27 cellular contexts compared by ENCODE assay signal in genomic region chr11:31699066-31699465, GRCh38.
"Had no signal": no experiment of that assay in that cellular context is flagged by ENCODE, and none has a peak within 500 bp of the region (broad histone marks: within the 10 kb centered on the region; RNA-seq: fewer than 3 reads in every experiment).

No MANE protein-coding gene starts in this region.

- H3K27ac ChIP-seq: brain microvascular endothelial cell, esophagus muscularis mucosa, foreskin keratinocyte, gastrocnemius medialis, heart left ventricle, VCaP had no signal

- H3K4me3 ChIP-seq: esophagus muscularis mucosa, gastrocnemius medialis, heart left ventricle had no signal

- H3K36me3 ChIP-seq: brain microvascular endothelial cell, esophagus muscularis mucosa, gastrocnemius medialis, heart left ventricle had no signal

- H3K27me3 ChIP-seq: brain microvascular endothelial cell, esophagus muscularis mucosa, foreskin keratinocyte, gastrocnemius medialis, heart left ventricle had no signal

- DNase-seq: activated CD4-positive, alpha-beta memory T cell treated with anti-CD3 and anti-CD28 coated beads, Interleukin-2, amount 10 ng/mL, durations not matched to agents 7 days and 5 days; activated CD4-positive, alpha-beta T cell treated with anti-CD3 and anti-CD28 coated beads for 1 hour; activated CD4-positive, alpha-beta T cell treated with anti-CD3 and anti-CD28 coated beads for 4 hours; activated CD4-positive, alpha-beta T cell treated with anti-CD3 and anti-CD28 coated beads, Interleukin-2, amount 10 ng/mL, durations not matched to agents 7 days and 5 days; activated CD4-positive, alpha-beta T cell treated with anti-CD3 and anti-CD28 coated beads, Interleukin-2, amount 50 U/mL, for 4 hours; activated CD8-positive, alpha-beta memory T cell treated with anti-CD3 and anti-CD28 coated beads for 24 hours; activated effector memory CD4-positive, alpha-beta T cell treated with Interleukin-2 at 50 U/mL for 16 hours; activated gamma-delta T cell treated with Interleukin-2 at 50 U/mL for 16 hours; activated naive CD4-positive, alpha-beta T cell treated with anti-CD3 and anti-CD28 coated beads, Interleukin-2, amount 50 U/mL, for 16 hours; activated naive CD4-positive, alpha-beta T cell treated with Interleukin-2 at 50 U/mL for 16 hours; activated T-cell treated with anti-CD3 and anti-CD28 coated beads, Interleukin-2, amount 50 U/mL, for 4 hours; amniotic stem cell; brain microvascular endothelial cell; cortex of kidney; dermis blood vessel endothelial cell; effector CD4-positive, alpha-beta T cell; effector memory CD8-positive, alpha-beta T cell; erythroblast; foreskin keratinocyte; gastrocnemius medialis; glutamatergic neuron; heart left ventricle; T-helper 2 cell had no signal

- ATAC-seq: activated T-cell treated with anti-CD3 and anti-CD28 coated beads, Interleukin-2, amount 50 U/mL, for 4 hours; activated T-helper 17 cell treated with anti-CD3 and anti-CD28 coated beads, Interleukin-2, amount 50 U/mL, for 72 hours; effector memory CD8-positive, alpha-beta T cell; foreskin keratinocyte; gastrocnemius medialis; heart left ventricle; WTC11 had no signal

- H3K4me1 ChIP-seq: esophagus muscularis mucosa, foreskin keratinocyte, gastrocnemius medialis, heart left ventricle had no signal

- H3K9me3 ChIP-seq: esophagus muscularis mucosa, gastrocnemius medialis had no signal
